In genomic region chr2:98102315-98102714, GRCh38 we compare ENCODE assay signal across 4 cellular contexts. TPM values are rescaled to one million over a fixed set of nuclear protein-coding genes. Genes with fewer than 3 reads are reported as not detected.
"Had no signal": no experiment of that assay in that cellular context is flagged by ENCODE, and none has a peak within 500 bp of the region (broad histone marks: within the 10 kb centered on the region; RNA-seq: fewer than 3 reads in every experiment).

No MANE protein-coding gene starts in this region.

RNA-seq across cellular contexts. Expression of gene VWA3B, which starts 15.3 kb away (rescaled TPM):
- total RNA-seq: LHCN-M2, M059J, MCF 10A, NCI-H460 had no signal
